2 cellular contexts compared by ENCODE assay signal in the genomic region with DNA sequence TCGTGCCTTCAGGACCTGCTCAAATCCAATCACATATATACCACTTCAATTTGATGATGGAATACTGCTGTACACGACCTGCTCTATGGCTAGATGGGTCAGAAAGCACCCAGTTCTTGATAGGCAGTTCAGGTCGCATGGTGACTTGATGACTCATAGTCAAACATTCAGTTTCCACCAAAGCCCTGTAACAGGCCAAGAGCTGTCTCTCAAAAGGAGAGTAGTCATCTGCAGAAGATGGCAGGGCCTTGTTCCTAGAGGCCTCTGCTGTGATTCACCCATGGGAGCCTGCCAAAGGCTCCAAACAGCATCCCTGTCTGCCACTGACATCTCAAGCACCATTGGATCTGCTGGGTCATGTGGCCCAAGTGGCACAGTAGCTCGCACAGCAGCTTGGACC.
TF ChIP-seq lines count a peak whose summit lies in the region.
"Not testable (repeated sequence)": the region's sequence is repeated elsewhere in the genome, so short reads cannot be mapped to it uniquely, and the experiment has no call there.

No MANE protein-coding gene starts in this region.

TF ChIP-seq in IMR-90, 13 proteins besides CTCF, POLR2A, EP300 and RAD21:
- TF ChIP-seq, protein P1, sequence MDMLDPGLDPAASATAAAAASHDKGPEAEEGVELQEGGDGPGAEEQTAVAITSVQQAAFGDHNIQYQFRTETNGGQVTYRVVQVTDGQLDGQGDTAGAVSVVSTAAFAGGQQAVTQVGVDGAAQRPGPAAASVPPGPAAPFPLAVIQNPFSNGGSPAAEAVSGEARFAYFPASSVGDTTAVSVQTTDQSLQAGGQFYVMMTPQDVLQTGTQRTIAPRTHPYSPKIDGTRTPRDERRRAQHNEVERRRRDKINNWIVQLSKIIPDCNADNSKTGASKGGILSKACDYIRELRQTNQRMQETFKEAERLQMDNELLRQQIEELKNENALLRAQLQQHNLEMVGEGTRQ (IDR thresholded peaks at IDR 0.05; ENCODE audit: low read depth, low read length): peak; percentile 30; the same call in 1 of the 2 replicates

TF ChIP-seq in HepG2, 621 proteins besides CTCF, POLR2A, EP300 and RAD21:
- peak; percentile 17; the same call in 1 of the 2 replicates for TF ChIP-seq CREB1 (IDR thresholded peaks at IDR 0.05)
- not testable (repeated sequence) for TF ChIP-seq CREB1 (CRISPR knock-in tag; IDR thresholded peaks at IDR 0.05)
TF ChIP-seq in HepG2: peak in this region for 1; not testable (repeated sequence) for 620.
